ENCODE assay signal across 10 cellular contexts in the genomic region with DNA sequence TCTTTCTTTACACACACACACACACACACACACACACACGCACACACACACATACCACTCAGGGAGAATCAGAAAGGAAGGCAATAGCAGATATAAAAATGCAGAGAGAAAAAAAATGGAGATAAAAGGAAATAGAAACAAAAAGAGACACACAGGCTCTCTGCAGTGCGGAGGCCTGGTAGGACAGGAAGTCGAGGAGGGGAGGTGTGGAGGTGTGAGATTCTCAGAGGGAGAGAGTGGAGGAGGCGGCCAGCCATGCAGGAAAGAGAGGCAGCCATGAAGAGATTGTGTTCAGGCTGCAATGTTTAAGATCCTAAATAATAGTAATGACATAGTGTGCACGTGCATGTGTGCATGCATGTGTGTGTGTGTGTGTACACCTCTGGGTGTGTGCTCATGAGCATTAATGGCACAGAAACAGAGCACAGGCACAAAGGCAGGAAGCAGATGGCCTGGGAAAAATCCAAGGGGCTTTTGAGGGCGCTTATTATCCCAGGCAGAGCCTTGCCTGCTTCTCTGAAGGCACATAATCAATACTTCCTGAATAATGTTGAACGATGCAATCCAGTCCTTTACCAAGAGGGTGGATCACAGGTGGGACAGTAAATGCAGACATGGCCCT.
A peak's percentile ranks its signal among the peaks of the same experiment; 100 is the strongest.
DNase-seq lines count a peak whose midpoint lies in the region; ATAC-seq and TF ChIP-seq lines count a peak whose summit lies in the region.
"Had no signal": no experiment of that assay in that cellular context is flagged by ENCODE, and none has a peak within 500 bp of the region (broad histone marks: within the 10 kb centered on the region; RNA-seq: fewer than 3 reads in every experiment).

No MANE protein-coding gene starts in this region.

- peaks cover 20 to 66% (median 34%) of the 10 kb centered on the region in 3 donors for H3K4me1 ChIP-seq in esophagus squamous epithelium
- H3K4me1 ChIP-seq in GM23248 (ENCODE audit: insufficient read depth), result no peaks in the 10 kb centered on the region; the same call in 1 of the 2 replicates
- H3K4me1 ChIP-seq: pancreas had no signal

- no peak overlapping the region for H3K9ac ChIP-seq in GM23248

- H3K4me3 ChIP-seq in esophagus squamous epithelium (no peak overlapping the region), GM23248 (no peak overlapping the region)
- H3K4me3 ChIP-seq: pancreas had no signal

- no peaks in the 10 kb centered on the region for H3F3A ChIP-seq in GM23248 (ENCODE audit: insufficient read depth)

- H3K9me2 ChIP-seq in GM23248 (ENCODE audit: insufficient read depth), result no peaks in the 10 kb centered on the region

- H3K36me3 Mint-ChIP-seq in T-helper 1 cell treated with Interleukin-12 subunit alpha and Interleukin-12 subunit beta and Interleukin-4 antibody, amounts not matched to agents 30 μg/mL and 1 μg/mL, for 36 hours (ENCODE audit: low read depth), result peaks cover 6% of the 10 kb centered on the region

- H3K27ac Mint-ChIP-seq in T-helper 1 cell treated with Interleukin-12 subunit alpha and Interleukin-12 subunit beta and Interleukin-4 antibody, amounts not matched to agents 30 μg/mL and 1 μg/mL, for 36 hours, result peak overlapping the region; percentile 91
- H3K27ac Mint-ChIP-seq in stimulated activated naive CD8-positive, alpha-beta T cell treated with anti-CD3 and anti-CD28 coated beads, Interleukin-15, amount 100 ng/mL, for 72 hours, result peak overlapping the region; percentile 91 to 94

- peak overlapping the region; percentile 38 for H3K4me3 Mint-ChIP-seq in T-helper 1 cell treated with Interleukin-12 subunit alpha and Interleukin-12 subunit beta and Interleukin-4 antibody, amounts not matched to agents 30 μg/mL and 1 μg/mL, for 36 hours
- peak overlapping the region; percentile 61 to 75 for H3K4me3 Mint-ChIP-seq in stimulated activated naive CD8-positive, alpha-beta T cell treated with anti-CD3 and anti-CD28 coated beads, Interleukin-15, amount 100 ng/mL, for 72 hours

- intact Hi-C loops in esophagus squamous epithelium (cut with DNase I), result no loop called here

- H4K20me1 ChIP-seq in GM23248 (ENCODE audit: insufficient read depth), result no peaks in the 10 kb centered on the region

- peak; percentile 5 for DNase-seq in activated effector memory CD4-positive, alpha-beta T cell treated with Interleukin-2 at 50 U/mL for 16 hours
- DNase-seq in activated effector memory CD4-positive, alpha-beta T cell treated with anti-CD3 and anti-CD28 coated beads, Interleukin-2, amount 50 U/mL, for 16 hours, result no peak
- no peak for DNase-seq in esophagus squamous epithelium (lab: John Stamatoyannopoulos, UW)
- DNase-seq in stimulated activated naive CD8-positive, alpha-beta T cell treated with anti-CD3 and anti-CD28 coated beads, Interleukin-15, amount 100 ng/mL, for 72 hours, result peak; percentile 23 to 42
- no peak for DNase-seq in NCI-H345 (lab: John Stamatoyannopoulos, UW)
- DNase-seq in GM23248, result no peak
- DNase-seq: NCI-H2029 treated with DMSO at 0.1 percent for 48 hours had no signal

- in situ Hi-C loops in GM23248 (cut with MboI), result no loop called here

- H3K36me3 ChIP-seq in esophagus squamous epithelium, result no peaks in the 10 kb centered on the region
- no peaks in the 10 kb centered on the region for H3K36me3 ChIP-seq in GM23248 (ENCODE audit: low read depth)
- H3K36me3 ChIP-seq: pancreas had no signal

- H2AFZ ChIP-seq in GM23248, result no peak overlapping the region

- H3K27me3 Mint-ChIP-seq in T-helper 1 cell treated with Interleukin-12 subunit alpha and Interleukin-12 subunit beta and Interleukin-4 antibody, amounts not matched to agents 30 μg/mL and 1 μg/mL, for 36 hours (ENCODE audit: low read depth), result peaks cover 9% of the 10 kb centered on the region
- no peaks in the 10 kb centered on the region for H3K27me3 Mint-ChIP-seq in stimulated activated naive CD8-positive, alpha-beta T cell treated with anti-CD3 and anti-CD28 coated beads, Interleukin-15, amount 100 ng/mL, for 72 hours

- TF ChIP-seq CTCF in esophagus squamous epithelium (IDR thresholded peaks at IDR 0.05), result no peak

- peak overlapping the region in 3 of 4 donors; percentile 62 to 83 (median 66) for H3K27ac ChIP-seq in esophagus squamous epithelium
- no peak overlapping the region for H3K27ac ChIP-seq in GM23248
- H3K27ac ChIP-seq: pancreas had no signal

- peaks cover 5% of the 10 kb centered on the region for H3K9me3 Mint-ChIP-seq in T-helper 1 cell treated with Interleukin-12 subunit alpha and Interleukin-12 subunit beta and Interleukin-4 antibody, amounts not matched to agents 30 μg/mL and 1 μg/mL, for 36 hours
- H3K9me3 Mint-ChIP-seq in stimulated activated naive CD8-positive, alpha-beta T cell treated with anti-CD3 and anti-CD28 coated beads, Interleukin-15, amount 100 ng/mL, for 72 hours, result peaks cover 0 to 7% of the 10 kb centered on the region in 2 donors

- H3K9me3 ChIP-seq in esophagus squamous epithelium, result no peaks in the 10 kb centered on the region
- H3K9me3 ChIP-seq in GM23248 (ENCODE audit: low read depth), result no peaks in the 10 kb centered on the region
- H3K9me3 ChIP-seq: pancreas had no signal

- H3K4me2 ChIP-seq in GM23248 (ENCODE audit: unreplicated experiment), result no peak overlapping the region

- ATAC-seq in stimulated activated naive CD8-positive, alpha-beta T cell treated with anti-CD3 and anti-CD28 coated beads, Interleukin-15, amount 100 ng/mL, for 72 hours, result peak; percentile 90
- no peak for ATAC-seq in HG02642 (IDR thresholded peaks at IDR 0.05; ENCODE audit: poor library complexity, unreplicated experiment)

- H3K27me3 ChIP-seq in esophagus squamous epithelium (no peaks in the 10 kb centered on the region), GM23248 (replicated peaks; ENCODE audit: insufficient read depth) (no peaks in the 10 kb centered on the region; the same call in none of the 2 replicates)
- H3K27me3 ChIP-seq: pancreas had no signal

- H3K79me2 ChIP-seq in GM23248 (ENCODE audit: insufficient read depth), result no peaks in the 10 kb centered on the region

- peaks cover 40% of the 10 kb centered on the region for H3K4me1 Mint-ChIP-seq in T-helper 1 cell treated with Interleukin-12 subunit alpha and Interleukin-12 subunit beta and Interleukin-4 antibody, amounts not matched to agents 30 μg/mL and 1 μg/mL, for 36 hours (ENCODE audit: low read depth)
- H3K4me1 Mint-ChIP-seq in stimulated activated naive CD8-positive, alpha-beta T cell treated with anti-CD3 and anti-CD28 coated beads, Interleukin-15, amount 100 ng/mL, for 72 hours, result peaks cover 32% of the 10 kb centered on the region

- 33 to 43% methylated on average over 6 to 7 of the region's 7 CpGs for WGBS in esophagus squamous epithelium, 2 donors
- WGBS in GM23248 (ENCODE audit: low coverage in 1 of 2, low lambda C conversion rate in 2 of 2, missing lambda C conversion rate in 2 of 2), 2 experiments, result 54 to 55% methylated on average over 7 of the region's 7 CpGs

- no peak for TF ChIP-seq POLR2A in esophagus squamous epithelium (IDR thresholded peaks at IDR 0.05)

Comparison
In these comparisons a context has a peak if more than half of its experiments do, and no peak if none do; other contexts are left out.
1. DNase-seq: peak in activated effector memory CD4-positive, alpha-beta T cell treated with Interleukin-2 at 50 U/mL for 16 hours (single experiment) and stimulated activated naive CD8-positive, alpha-beta T cell treated with anti-CD3 and anti-CD28 coated beads, Interleukin-15, amount 100 ng/mL, for 72 hours (2 of 2); none in activated effector memory CD4-positive, alpha-beta T cell treated with anti-CD3 and anti-CD28 coated beads, Interleukin-2, amount 50 U/mL, for 16 hours (single experiment), esophagus squamous epithelium (single experiment), NCI-H345 (single experiment) and GM23248 (single experiment).